ENCODE assay signal across 8 cellular contexts in the genomic region with DNA sequence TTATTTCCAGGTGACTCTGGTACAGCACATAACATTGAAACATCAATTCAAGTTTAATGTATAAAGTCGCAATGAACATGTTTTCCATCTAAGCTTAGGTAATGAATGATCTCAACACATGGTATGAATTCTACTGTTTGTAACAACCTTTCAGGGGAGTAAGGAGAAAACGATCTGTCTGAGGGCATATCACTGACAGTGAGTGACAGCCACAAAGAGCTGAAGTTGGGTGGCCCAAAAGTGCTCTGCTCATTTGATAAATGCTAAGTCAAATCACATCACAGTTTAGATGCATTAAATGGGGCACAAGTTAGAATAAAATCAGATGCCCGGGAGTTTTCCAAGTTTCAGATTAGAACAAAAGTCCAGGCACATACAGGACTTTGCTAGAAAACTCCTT. TPM values are rescaled to one million over a fixed set of nuclear protein-coding genes. Genes with fewer than 3 reads are reported as not detected.
DNase-seq lines count a peak whose midpoint lies in the region; ATAC-seq and TF ChIP-seq lines count a peak whose summit lies in the region.

No MANE protein-coding gene starts in this region.

- H3F3A ChIP-seq in Loucy (ENCODE audit: low read depth), result 0 out of 2 replicates have a peak, but pooled peaks cover 2% of the 10 kb centered on the region

- 32% methylated on average over 3 of the region's 3 CpGs for WGBS in mammary epithelial cell (ENCODE audit: low coverage, missing lambda C conversion rate)

- BruUV-seq in mammary epithelial cell (replicated peaks; lab: Mats Ljungman, UMichigan), result no TSS peak

- peaks cover 0 to 23% (median 0%) of the 10 kb centered on the region in 5 donors for H3K27me3 Mint-ChIP-seq in naive thymus-derived CD4-positive, alpha-beta T cell

- no peaks in the 10 kb centered on the region for H3K9me2 ChIP-seq in Loucy (replicated peaks; ENCODE audit: low read depth, low read length)

- no peak for ATAC-seq in naive thymus-derived CD4-positive, alpha-beta T cell
- ATAC-seq in HG02571 (IDR thresholded peaks at IDR 0.05; ENCODE audit: unreplicated experiment) (no peak), GM19023 (IDR thresholded peaks at IDR 0.05; ENCODE audit: unreplicated experiment) (no peak)

- DNase-seq in mammary epithelial cell (no peak), KBM-7 (no peak), RPMI8226 (no peak)
- DNase-seq in naive thymus-derived CD4-positive, alpha-beta T cell, result no peak

- TF ChIP-seq CTCF in Loucy (conservative IDR thresholded peaks at IDR 0.05; ENCODE audit: low read length) (no peak), mammary epithelial cell (conservative IDR thresholded peaks at IDR 0.05 in 1 of 2, IDR thresholded peaks at IDR 0.05 in 1 of 2; ENCODE audit: extremely low read depth in 1 of 2, insufficient read depth in 1 of 2, low read depth in 1 of 2, low read length in 2 of 2) (no peak)

- peaks cover 0 to 10% (median 0%) of the 10 kb centered on the region in 11 experiments; a peak in 6 of 22 replicates for H3K27me3 ChIP-seq in BLaER1 treated with 17β-estradiol and CSF1 and Interleukin-3, amounts not matched to agents 10 nM and 100 nM
- H3K27me3 ChIP-seq in Loucy (ENCODE audit: insufficient read depth, low read length, poor library complexity, severe bottlenecking) (no peaks in the 10 kb centered on the region), mammary epithelial cell (ENCODE audit: insufficient read depth, low read length) (no peaks in the 10 kb centered on the region)
- no peaks in the 10 kb centered on the region for H3K27me3 ChIP-seq in naive thymus-derived CD4-positive, alpha-beta T cell (ENCODE audit: control insufficient read depth in 2 of 2, insufficient read depth in 2 of 2, low read length in 2 of 2)

- no peaks in the 10 kb centered on the region for H3K36me3 Mint-ChIP-seq in naive thymus-derived CD4-positive, alpha-beta T cell

- intact Hi-C loops in mammary epithelial cell (cut with micrococcal nuclease), result no loop called here
- intact Hi-C loops in naive thymus-derived CD4-positive, alpha-beta T cell (cut with micrococcal nuclease), result loop anchor here (2.0 to 5.0 kb wide), 6 partner anchors 176 to 1536 kb away; partner anchors contain the start of genes ERCC6L2 (in 2 of the 2), AOPEP (in 1 of the 2), ZNF169 (in 1 of the 2) and ZNF782 (in 1 of the 2)

- H3K4me3 Mint-ChIP-seq in naive thymus-derived CD4-positive, alpha-beta T cell, result peak overlapping the region; percentile 78 to 95 (median 92)

- peak overlapping the region; percentile 71 to 88 (median 76) for H3K4me3 ChIP-seq in BLaER1 treated with 17β-estradiol and CSF1 and Interleukin-3, amounts not matched to agents 10 nM and 100 nM
- peak overlapping the region; percentile 92 for H3K4me3 ChIP-seq in Loucy (ENCODE audit: low read length, poor library complexity, severe bottlenecking)
- peak overlapping the region; percentile 94 to 100 (median 95) for H3K4me3 ChIP-seq in mammary epithelial cell (replicated peaks in 1 of 3; ENCODE audit: insufficient read depth in 1 of 3, low read depth in 2 of 3, low read length in 3 of 3)
- H3K4me3 ChIP-seq in naive thymus-derived CD4-positive, alpha-beta T cell (ENCODE audit: low read length), result peak overlapping the region; percentile 85

- peak overlapping the region; percentile 35 to 86 (median 69) for H3K27ac Mint-ChIP-seq in naive thymus-derived CD4-positive, alpha-beta T cell

- dilution Hi-C loops in mammary epithelial cell (cut with HindIII; ENCODE audit: low sequenced_read_pairs), result loop anchor here (5.0 kb wide), 1 partner anchor 69 kb away; no protein-coding TSS in a partner anchor

- H4K20me1 ChIP-seq in BLaER1 treated with 17β-estradiol and CSF1 and Interleukin-3, amounts not matched to agents 10 nM and 100 nM, result no peaks in the 10 kb centered on the region
- H4K20me1 ChIP-seq in Loucy (ENCODE audit: insufficient read depth, low read length, poor library complexity, severe bottlenecking) (no peaks in the 10 kb centered on the region), mammary epithelial cell (ENCODE audit: insufficient read depth, low read length) (no peaks in the 10 kb centered on the region)

- H3K4me2 ChIP-seq in BLaER1 treated with 17β-estradiol and CSF1 and Interleukin-3, amounts not matched to agents 10 nM and 100 nM, result peak overlapping the region; percentile 65 to 87 (median 78)
- H3K4me2 ChIP-seq in Loucy (ENCODE audit: low read depth, low read length, poor library complexity, severe bottlenecking), result peak overlapping the region; percentile 84
- H3K4me2 ChIP-seq in mammary epithelial cell (ENCODE audit: insufficient read depth, low read depth, low read length), result peak overlapping the region; percentile 77

- H3K79me2 ChIP-seq in Loucy (ENCODE audit: insufficient read depth, low read length) (peaks cover 52% of the 10 kb centered on the region), mammary epithelial cell (ENCODE audit: insufficient read depth, low read length) (peaks cover 36% of the 10 kb centered on the region)

- CTCF ChIA-PET in mammary epithelial cell (lab: Charles Lee; ENCODE audit: low non-redundant PET), result no interaction called here
- CTCF ChIA-PET in naive thymus-derived CD4-positive, alpha-beta T cell (lab: Charles Lee), result interaction anchor here (0.7 to 0.8 kb wide), 2 partner anchors 604 to 1096 kb away, joined by 3 read pairs; no protein-coding TSS in a partner anchor

- in situ Hi-C loops in mammary epithelial cell (cut with MboI; ENCODE audit: low sequenced_read_pairs in 2 of 2) (loop anchor here in 1 of 2 donors (25.0 kb wide), 1 partner anchor 196 kb away; the partner anchor contains the start of gene PTCH1), KBM-7 (cut with MboI; ENCODE audit: low pct_unique_long_range_greater_than_20kb, low sequenced_read_pairs) (no loop called here)

- H2AFZ ChIP-seq in Loucy (ENCODE audit: low read length) (peak overlapping the region; percentile 96), mammary epithelial cell (ENCODE audit: low read depth, low read length) (peak overlapping the region; percentile 100)

- H3K36me3 ChIP-seq in BLaER1 treated with 17β-estradiol and CSF1 and Interleukin-3, amounts not matched to agents 10 nM and 100 nM, result no peaks in the 10 kb centered on the region
- H3K36me3 ChIP-seq in Loucy (ENCODE audit: insufficient read depth, low read length) (no peaks in the 10 kb centered on the region), mammary epithelial cell (ENCODE audit: insufficient read depth, low read length) (no peaks in the 10 kb centered on the region)
- H3K36me3 ChIP-seq in naive thymus-derived CD4-positive, alpha-beta T cell (ENCODE audit: control insufficient read depth in 2 of 3, insufficient read depth in 3 of 3, low read length in 3 of 3), result peaks cover 0 to 4% (median 0%) of the 10 kb centered on the region in 3 experiments

- H3K9me3 Mint-ChIP-seq in naive thymus-derived CD4-positive, alpha-beta T cell, result no peaks in the 10 kb centered on the region

- peak overlapping the region; percentile 79 to 99 (median 95); a peak in 21 of 22 replicates for H3K9ac ChIP-seq in BLaER1 treated with 17β-estradiol and CSF1 and Interleukin-3, amounts not matched to agents 10 nM and 100 nM
- peak overlapping the region; percentile 94 for H3K9ac ChIP-seq in Loucy (ENCODE audit: low read depth, low read length, poor library complexity, severe bottlenecking)
- peak overlapping the region; percentile 69 for H3K9ac ChIP-seq in mammary epithelial cell (ENCODE audit: insufficient read depth, low read length)

- POLR2A ChIA-PET in naive thymus-derived CD4-positive, alpha-beta T cell (lab: Charles Lee), result interaction anchor here (0.6 to 0.7 kb wide), 2 partner anchors 14 to 746 kb away, joined by 3 read pairs; no protein-coding TSS in a partner anchor

- H3K4me1 ChIP-seq in BLaER1 treated with 17β-estradiol and CSF1 and Interleukin-3, amounts not matched to agents 10 nM and 100 nM, result peaks cover 6 to 32% (median 24%) of the 10 kb centered on the region in 10 experiments; a peak in 18 of 20 replicates
- H3K4me1 ChIP-seq in Loucy (ENCODE audit: insufficient read depth, low read length, poor library complexity, severe bottlenecking), result peaks cover 46% of the 10 kb centered on the region
- H3K4me1 ChIP-seq in mammary epithelial cell (ENCODE audit: insufficient read depth, low read length), result peaks cover 17% of the 10 kb centered on the region
- peaks cover 3 to 7% of the 10 kb centered on the region in 2 donors for H3K4me1 ChIP-seq in naive thymus-derived CD4-positive, alpha-beta T cell (ENCODE audit: control insufficient read depth in 2 of 2, insufficient read depth in 2 of 2, low read length in 2 of 2)

- H3K9me3 ChIP-seq in BLaER1 treated with 17β-estradiol and CSF1 and Interleukin-3, amounts not matched to agents 10 nM and 100 nM (replicated peaks in 1 of 11), result peaks cover 0 to 6% (median 0%) of the 10 kb centered on the region in 11 experiments; a peak in 3 of 22 replicates
- no peaks in the 10 kb centered on the region for H3K9me3 ChIP-seq in Loucy (ENCODE audit: insufficient read depth, low read depth, low read length)
- no peaks in the 10 kb centered on the region for H3K9me3 ChIP-seq in mammary epithelial cell (replicated peaks; ENCODE audit: insufficient read depth, low read length)
- H3K9me3 ChIP-seq in naive thymus-derived CD4-positive, alpha-beta T cell (ENCODE audit: control insufficient read depth in 2 of 3, low read length in 3 of 3), result no peaks in the 10 kb centered on the region

- peaks cover 8 to 35% (median 18%) of the 10 kb centered on the region in 7 donors for H3K4me1 Mint-ChIP-seq in naive thymus-derived CD4-positive, alpha-beta T cell

- H3K27ac ChIP-seq in BLaER1 treated with 17β-estradiol and CSF1 and Interleukin-3, amounts not matched to agents 10 nM and 100 nM, result peak overlapping the region in 9 of 11 experiments; percentile 89 to 99 (median 97); a peak in 18 of 22 replicates
- peak overlapping the region; percentile 94 for H3K27ac ChIP-seq in mammary epithelial cell (ENCODE audit: insufficient read depth, low read depth, low read length)
- H3K27ac ChIP-seq in naive thymus-derived CD4-positive, alpha-beta T cell (ENCODE audit: low read depth, low read length), result no peak overlapping the region

RNA-seq across cellular contexts. Expression of gene FANCC, which starts 1.2 kb away (rescaled TPM):
- 10 to 100 TPM in 1 of 2 donors, 1 to 10 TPM in 1; 4.2 to 12.9 TPM for total RNA-seq in mammary epithelial cell
- polyA plus RNA-seq in mammary epithelial cell, result 7.1 TPM
- polyA minus RNA-seq in mammary epithelial cell, result 38.9 TPM
- 10 to 100 TPM in 2 of 5 experiments, 1 to 10 TPM in 3; 5.7 to 14.6 (median 7.9) TPM for total RNA-seq in naive thymus-derived CD4-positive, alpha-beta T cell
- 1 to 10 TPM; 3.1 to 4.0 TPM for polyA plus RNA-seq in naive thymus-derived CD4-positive, alpha-beta T cell
